In genomic region chr9:14352549-14352948, GRCh38 we compare ENCODE assay signal across 13 cellular contexts. TPM values are rescaled to one million over a fixed set of nuclear protein-coding genes. Genes with fewer than 3 reads are reported as not detected.
DNase-seq lines count a peak whose midpoint lies in the region; ATAC-seq and TF ChIP-seq lines count a peak whose summit lies in the region.
"Had no signal": no experiment of that assay in that cellular context is flagged by ENCODE, and none has a peak within 500 bp of the region (broad histone marks: within the 10 kb centered on the region; RNA-seq: fewer than 3 reads in every experiment).

No MANE protein-coding gene starts in this region.

- DNase-seq in heart left ventricle = no peak
- DNase-seq in left cardiac atrium = no peak
- DNase-seq in NCI-H748 (lab: John Stamatoyannopoulos, UW; ENCODE audit: unreplicated experiment) = peak; percentile 89
- DNase-seq in hepatocyte (ENCODE audit: low spot score) = no peak
- DNase-seq in type B pancreatic cell (ENCODE audit: extremely low spot score, unreplicated experiment) = no peak
- DNase-seq in mucosa of descending colon = no peak
- DNase-seq in activated naive CD4-positive, alpha-beta T cell treated with anti-CD3 and anti-CD28 coated beads, Interleukin-2, amount 50 U/mL, for 16 hours = no peak
- DNase-seq: activated CD8-positive, alpha-beta T cell treated with anti-CD3 and anti-CD28 coated beads for 36 hours; activated gamma-delta T cell; RPMI8226 had no signal

- H3K4me3 ChIP-seq in heart left ventricle (peak overlapping the region in 7 of 12 donors; percentile 13 to 38 (median 25)), hepatocyte (no peak overlapping the region), mucosa of descending colon (no peak overlapping the region)
- H3K4me3 ChIP-seq: cardiac muscle cell had no signal

- H3K27me3 ChIP-seq in heart left ventricle = peaks cover 0 to 22% (median 0%) of the 10 kb centered on the region in 9 donors
- peaks cover 46% of the 10 kb centered on the region for H3K27me3 ChIP-seq in hepatocyte

- H3K4me3 Mint-ChIP-seq in type B pancreatic cell = peak overlapping the region; percentile 86
- H3K4me3 Mint-ChIP-seq: activated CD8-positive, alpha-beta T cell treated with anti-CD3 and anti-CD28 coated beads for 36 hours had no signal

- peaks cover 2% of the 10 kb centered on the region for H3K79me2 ChIP-seq in hepatocyte

- H4K20me1 ChIP-seq in hepatocyte (ENCODE audit: insufficient read depth, poor library complexity, severe bottlenecking) = no peaks in the 10 kb centered on the region

- no peak for TF ChIP-seq POLR2A in heart left ventricle (IDR thresholded peaks at IDR 0.05)

- no peak overlapping the region for H2AFZ ChIP-seq in hepatocyte

- H3K4me1 ChIP-seq in heart left ventricle (peaks cover 4 to 74% (median 38%) of the 10 kb centered on the region in 12 donors), hepatocyte (ENCODE audit: insufficient read depth) (peaks cover 38% of the 10 kb centered on the region), mucosa of descending colon (ENCODE audit: low read depth) (peaks cover 16% of the 10 kb centered on the region)

- TF ChIP-seq CTCF in heart left ventricle (IDR thresholded peaks at IDR 0.05) (no peak), hepatocyte (IDR thresholded peaks at IDR 0.05; ENCODE audit: poor library complexity) (no peak), type B pancreatic cell (conservative IDR thresholded peaks at IDR 0.05) (no peak), mucosa of descending colon (IDR thresholded peaks at IDR 0.05) (no peak)

- H3K4me2 ChIP-seq in hepatocyte = peak overlapping the region; percentile 37

- peaks cover 24% of the 10 kb centered on the region for H3K27me3 Mint-ChIP-seq in type B pancreatic cell

- 58 to 73% (median 68%) methylated on average over 5 of the region's 5 CpGs for WGBS in heart left ventricle, 4 donors
- 27% methylated on average over 5 of the region's 5 CpGs for WGBS in hepatocyte (ENCODE audit: low lambda C conversion rate, missing lambda C conversion rate)

- intact Hi-C loops in heart left ventricle (cut with DNase I) = loop anchor here (2.0 to 10.0 kb wide), 18 partner anchors 35 to 1000 kb away; no protein-coding TSS in a partner anchor
- intact Hi-C loops in left cardiac atrium (cut with DNase I) = loop anchor here (2.0 to 10.0 kb wide), 4 partner anchors 910 to 998 kb away; no protein-coding TSS in a partner anchor
- intact Hi-C loops in mucosa of descending colon (cut with DNase I, micrococcal nuclease) = loop anchor here in 1 of 2 donors (5.0 kb wide), 1 partner anchor 925 kb away; no protein-coding TSS in a partner anchor

- no peak overlapping the region for H3K27ac Mint-ChIP-seq in type B pancreatic cell
- H3K27ac Mint-ChIP-seq: activated CD8-positive, alpha-beta T cell treated with anti-CD3 and anti-CD28 coated beads for 36 hours had no signal

- H3K9me3 Mint-ChIP-seq in type B pancreatic cell = no peaks in the 10 kb centered on the region
- H3K9me3 Mint-ChIP-seq: activated CD8-positive, alpha-beta T cell treated with anti-CD3 and anti-CD28 coated beads for 36 hours had no signal

- peak overlapping the region; percentile 61 to 94 (median 87) for H3K27ac ChIP-seq in heart left ventricle
- peak overlapping the region; percentile 52 for H3K27ac ChIP-seq in hepatocyte
- H3K27ac ChIP-seq: cardiac muscle cell, epithelial cell of prostate had no signal

- peaks cover 62% of the 10 kb centered on the region for H3K4me1 Mint-ChIP-seq in type B pancreatic cell (ENCODE audit: unreplicated experiment)

- H3K36me3 ChIP-seq in heart left ventricle = peaks cover 0 to 4% (median 0%) of the 10 kb centered on the region in 9 donors
- H3K36me3 ChIP-seq in hepatocyte (replicated peaks; ENCODE audit: insufficient read depth, low read depth) = no peaks in the 10 kb centered on the region
- no peaks in the 10 kb centered on the region for H3K36me3 ChIP-seq in mucosa of descending colon (ENCODE audit: low read depth)
- H3K36me3 ChIP-seq: cardiac muscle cell had no signal

- H3K9me3 ChIP-seq in heart left ventricle (no peaks in the 10 kb centered on the region), hepatocyte (ENCODE audit: low read depth) (no peaks in the 10 kb centered on the region), mucosa of descending colon (no peaks in the 10 kb centered on the region)

- no peaks in the 10 kb centered on the region for H3K9me2 ChIP-seq in hepatocyte (replicated peaks; ENCODE audit: insufficient read depth)

- no peak for ATAC-seq in heart left ventricle
- ATAC-seq in left cardiac atrium = no peak
- no peak for ATAC-seq in mucosa of descending colon
- no peak for ATAC-seq in GM18511 (IDR thresholded peaks at IDR 0.05; ENCODE audit: unreplicated experiment)
- ATAC-seq: activated CD8-positive, alpha-beta T cell treated with anti-CD3 and anti-CD28 coated beads for 36 hours had no signal

- H3K36me3 Mint-ChIP-seq in type B pancreatic cell = no peaks in the 10 kb centered on the region

RNA-seq across cellular contexts. Expression of gene NFIB, which starts 38.6 kb away (rescaled TPM):
- total RNA-seq in heart left ventricle (100 to 1,000 TPM in 5 of 9 donors, 10 to 100 TPM in 4; 80.9 to 148 (median 116) TPM), left cardiac atrium (100 to 1,000 TPM; 110 to 118 TPM), hepatocyte (22.8 and 27.3 TPM in 2 replicates), type B pancreatic cell (ENCODE audit: low replicate concordance) (62.9 and 76.4 TPM in 2 replicates), mucosa of descending colon (10 to 100 TPM; 59.7 to 85.5 (median 62.6) TPM)
- polyA plus RNA-seq in heart left ventricle (10 to 100 TPM; 24.5 to 36.3 TPM), hepatocyte (13.4 and 15.2 TPM in 2 replicates)
- total RNA-seq: activated CD8-positive, alpha-beta T cell treated with anti-CD3 and anti-CD28 coated beads for 36 hours had no signal

Comparison
In these comparisons a context has a peak if more than half of its experiments do, and no peak if none do; other contexts are left out.
1. H3K4me3 ChIP-seq: peak in heart left ventricle (7 of 12); none in hepatocyte (single experiment) and mucosa of descending colon (single experiment).